Comparison of ENCODE assay signal across 17 cellular contexts in genomic region chr10:62715383-62715782, GRCh38.
DNase-seq lines count a peak whose midpoint lies in the region; ATAC-seq, FAIRE-seq and TF ChIP-seq lines count a peak whose summit lies in the region.
"Had no signal": no experiment of that assay in that cellular context is flagged by ENCODE, and none has a peak within 500 bp of the region (broad histone marks: within the 10 kb centered on the region; RNA-seq: fewer than 3 reads in every experiment).

No MANE protein-coding gene starts in this region.

- H3K4me3 Mint-ChIP-seq in activated CD8-positive, alpha-beta T cell treated with anti-CD3 and anti-CD28 coated beads for 36 hours: no peak overlapping the region
- no peak overlapping the region for H3K4me3 Mint-ChIP-seq in activated CD8-positive, alpha-beta T cell treated with anti-CD3 and anti-CD28 coated beads, Interleukin-2, amount 10 ng/mL, durations not matched to agents 7 days and 5 days
- H3K4me3 Mint-ChIP-seq in MCF 10A (ENCODE audit: unreplicated experiment): no peak overlapping the region
- H3K4me3 Mint-ChIP-seq in astrocyte (ENCODE audit: unreplicated experiment): no peak overlapping the region
- no peak overlapping the region for H3K4me3 Mint-ChIP-seq in stimulated activated naive CD8-positive, alpha-beta T cell treated with anti-CD3 and anti-CD28 coated beads, Interleukin-15, amount 100 ng/mL, for 72 hours
- H3K4me3 Mint-ChIP-seq: CD8-positive, alpha-beta memory T cell; H9 had no signal

- H3K4me1 ChIP-seq in mammary epithelial cell (ENCODE audit: insufficient read depth, low read length) (no peaks in the 10 kb centered on the region), astrocyte (ENCODE audit: insufficient read depth, low read length) (no peaks in the 10 kb centered on the region)
- H3K4me1 ChIP-seq: BLaER1 had no signal

- H3K4me1 Mint-ChIP-seq in activated CD8-positive, alpha-beta T cell treated with anti-CD3 and anti-CD28 coated beads for 36 hours (ENCODE audit: low read depth): peaks cover 7% of the 10 kb centered on the region
- H3K4me1 Mint-ChIP-seq in activated CD8-positive, alpha-beta T cell treated with anti-CD3 and anti-CD28 coated beads, Interleukin-2, amount 10 ng/mL, durations not matched to agents 7 days and 5 days (ENCODE audit: low read depth): no peaks in the 10 kb centered on the region
- H3K4me1 Mint-ChIP-seq in MCF 10A (ENCODE audit: insufficient read depth, unreplicated experiment) (no peaks in the 10 kb centered on the region), astrocyte (ENCODE audit: low read depth, unreplicated experiment) (no peaks in the 10 kb centered on the region)
- H3K4me1 Mint-ChIP-seq in stimulated activated naive CD8-positive, alpha-beta T cell treated with anti-CD3 and anti-CD28 coated beads, Interleukin-15, amount 100 ng/mL, for 72 hours: peaks cover 12% of the 10 kb centered on the region
- H3K4me1 Mint-ChIP-seq: H9 had no signal

- ATAC-seq in activated CD8-positive, alpha-beta T cell treated with anti-CD3 and anti-CD28 coated beads for 36 hours: peak; percentile 56
- no peak for ATAC-seq in activated CD8-positive, alpha-beta T cell treated with anti-CD3 and anti-CD28 coated beads, Interleukin-2, amount 10 ng/mL, durations not matched to agents 7 days and 5 days
- ATAC-seq in stimulated activated naive CD8-positive, alpha-beta T cell treated with anti-CD3 and anti-CD28 coated beads, Interleukin-15, amount 100 ng/mL, for 72 hours: peak; percentile 63
- no peak for ATAC-seq in HG03175 (IDR thresholded peaks at IDR 0.05; ENCODE audit: unreplicated experiment)

- no TSS peak for BruUV-seq in mammary epithelial cell (replicated peaks; lab: Mats Ljungman, UMichigan)
- BruUV-seq in MCF 10A (replicated peaks; lab: Mats Ljungman, UMichigan): no TSS peak

- H3K36me3 ChIP-seq in mammary epithelial cell (ENCODE audit: insufficient read depth, low read length) (no peaks in the 10 kb centered on the region), astrocyte (ENCODE audit: insufficient read depth, low read length) (no peaks in the 10 kb centered on the region)
- H3K36me3 ChIP-seq: BLaER1 had no signal

- no peak overlapping the region for H3K27ac Mint-ChIP-seq in activated CD8-positive, alpha-beta T cell treated with anti-CD3 and anti-CD28 coated beads for 36 hours
- H3K27ac Mint-ChIP-seq in activated CD8-positive, alpha-beta T cell treated with anti-CD3 and anti-CD28 coated beads, Interleukin-2, amount 10 ng/mL, durations not matched to agents 7 days and 5 days: no peak overlapping the region
- H3K27ac Mint-ChIP-seq in MCF 10A (ENCODE audit: low read depth, unreplicated experiment): no peak overlapping the region
- no peak overlapping the region for H3K27ac Mint-ChIP-seq in astrocyte (ENCODE audit: unreplicated experiment)
- no peak overlapping the region for H3K27ac Mint-ChIP-seq in stimulated activated naive CD8-positive, alpha-beta T cell treated with anti-CD3 and anti-CD28 coated beads, Interleukin-15, amount 100 ng/mL, for 72 hours
- H3K27ac Mint-ChIP-seq: CD8-positive, alpha-beta memory T cell; H9 had no signal

- H3K27ac ChIP-seq in mammary epithelial cell (ENCODE audit: insufficient read depth, low read depth, low read length): no peak overlapping the region
- no peak overlapping the region for H3K27ac ChIP-seq in astrocyte (ENCODE audit: low read depth, low read length)
- H3K27ac ChIP-seq: BLaER1 had no signal

- POLR2A ChIA-PET in activated CD8-positive, alpha-beta T cell treated with anti-CD3 and anti-CD28 coated beads for 36 hours (lab: Charles Lee): no interaction called here
- POLR2A ChIA-PET in activated CD8-positive, alpha-beta T cell treated with anti-CD3 and anti-CD28 coated beads, Interleukin-2, amount 10 ng/mL, durations not matched to agents 7 days and 5 days (lab: Charles Lee): no interaction called here
- POLR2A ChIA-PET in MCF 10A (lab: Yijun Ruan, JAX): no interaction called here

- DNase-seq in activated CD8-positive, alpha-beta T cell treated with anti-CD3 and anti-CD28 coated beads for 36 hours: no peak
- DNase-seq in activated CD8-positive, alpha-beta T cell treated with anti-CD3 and anti-CD28 coated beads, Interleukin-2, amount 10 ng/mL, durations not matched to agents 7 days and 5 days: no peak
- DNase-seq in mammary epithelial cell (peak; percentile 24), MCF 10A (ENCODE audit: unreplicated experiment) (no peak), astrocyte (ENCODE audit: low read depth) (peak; percentile 58), NK-92 (lab: John Stamatoyannopoulos, UW; ENCODE audit: unreplicated experiment) (no peak)
- DNase-seq in stimulated activated naive CD8-positive, alpha-beta T cell treated with anti-CD3 and anti-CD28 coated beads, Interleukin-15, amount 100 ng/mL, for 72 hours: no peak
- DNase-seq: 8988T; AML-193; Caco-2; CD8-positive, alpha-beta memory T cell; DND-41; GF-D8; GOT3; H9 had no signal

- H3K9me3 ChIP-seq in mammary epithelial cell (replicated peaks; ENCODE audit: insufficient read depth, low read length) (no peaks in the 10 kb centered on the region), astrocyte (ENCODE audit: insufficient read depth, low read depth, low read length) (no peaks in the 10 kb centered on the region)
- H3K9me3 ChIP-seq: Caco-2 had no signal

- dilution Hi-C loops in mammary epithelial cell (cut with HindIII; ENCODE audit: low sequenced_read_pairs): no loop called here

- FAIRE-seq in astrocyte (lab: Jason Lieb, UNC): no peak

- no peaks in the 10 kb centered on the region for H3K27me3 ChIP-seq in mammary epithelial cell (ENCODE audit: insufficient read depth, low read length)
- H3K27me3 ChIP-seq in astrocyte (ENCODE audit: insufficient read depth, low read length): peaks cover 4% of the 10 kb centered on the region
- H3K27me3 ChIP-seq: BLaER1 had no signal

- no peak for TF ChIP-seq CTCF in activated CD8-positive, alpha-beta T cell treated with anti-CD3 and anti-CD28 coated beads for 36 hours (IDR thresholded peaks at IDR 0.05)
- no peak for TF ChIP-seq CTCF in mammary epithelial cell (conservative IDR thresholded peaks at IDR 0.05 in 1 of 2, IDR thresholded peaks at IDR 0.05 in 1 of 2; ENCODE audit: extremely low read depth in 1 of 2, insufficient read depth in 1 of 2, low read depth in 1 of 2, low read length in 2 of 2)
- TF ChIP-seq CTCF in MCF 10A (IDR thresholded peaks at IDR 0.05; ENCODE audit: unreplicated experiment): no peak
- TF ChIP-seq CTCF in astrocyte (IDR thresholded peaks at IDR 0.05; ENCODE audit: insufficient read depth, low read depth, low read length): no peak

- H3K4me3 ChIP-seq in mammary epithelial cell (replicated peaks in 1 of 3; ENCODE audit: insufficient read depth in 1 of 3, low read depth in 2 of 3, low read length in 3 of 3): no peak overlapping the region
- H3K4me3 ChIP-seq in astrocyte (ENCODE audit: insufficient read depth, low read depth, low read length): no peak overlapping the region
- H3K4me3 ChIP-seq: BLaER1 had no signal

- no peaks in the 10 kb centered on the region for H3K27me3 Mint-ChIP-seq in activated CD8-positive, alpha-beta T cell treated with anti-CD3 and anti-CD28 coated beads for 36 hours
- peaks cover 4% of the 10 kb centered on the region for H3K27me3 Mint-ChIP-seq in activated CD8-positive, alpha-beta T cell treated with anti-CD3 and anti-CD28 coated beads, Interleukin-2, amount 10 ng/mL, durations not matched to agents 7 days and 5 days (ENCODE audit: low read depth)
- H3K27me3 Mint-ChIP-seq in MCF 10A (ENCODE audit: insufficient read depth, unreplicated experiment) (no peaks in the 10 kb centered on the region), astrocyte (ENCODE audit: low read depth, unreplicated experiment) (no peaks in the 10 kb centered on the region)
- no peaks in the 10 kb centered on the region for H3K27me3 Mint-ChIP-seq in stimulated activated naive CD8-positive, alpha-beta T cell treated with anti-CD3 and anti-CD28 coated beads, Interleukin-15, amount 100 ng/mL, for 72 hours
- H3K27me3 Mint-ChIP-seq: CD8-positive, alpha-beta memory T cell had no signal

- CTCF ChIA-PET in activated CD8-positive, alpha-beta T cell treated with anti-CD3 and anti-CD28 coated beads for 36 hours (lab: Charles Lee): no interaction called here
- CTCF ChIA-PET in activated CD8-positive, alpha-beta T cell treated with anti-CD3 and anti-CD28 coated beads, Interleukin-2, amount 10 ng/mL, durations not matched to agents 7 days and 5 days (lab: Charles Lee): no interaction called here
- CTCF ChIA-PET in mammary epithelial cell (lab: Charles Lee; ENCODE audit: low non-redundant PET): no interaction called here
- CTCF ChIA-PET in MCF 10A (lab: Yijun Ruan, JAX): interaction anchor here (0.9 kb wide), 1 partner anchor 278 kb away, joined by 3 read pairs; no protein-coding TSS in a partner anchor

- no peaks in the 10 kb centered on the region for H3K36me3 Mint-ChIP-seq in activated CD8-positive, alpha-beta T cell treated with anti-CD3 and anti-CD28 coated beads for 36 hours (ENCODE audit: low read depth)
- H3K36me3 Mint-ChIP-seq in activated CD8-positive, alpha-beta T cell treated with anti-CD3 and anti-CD28 coated beads, Interleukin-2, amount 10 ng/mL, durations not matched to agents 7 days and 5 days (ENCODE audit: low read depth): no peaks in the 10 kb centered on the region
- H3K36me3 Mint-ChIP-seq in MCF 10A (ENCODE audit: insufficient read depth, unreplicated experiment) (no peaks in the 10 kb centered on the region), astrocyte (ENCODE audit: low read depth, unreplicated experiment) (no peaks in the 10 kb centered on the region)
- H3K36me3 Mint-ChIP-seq: CD8-positive, alpha-beta memory T cell had no signal

- no peaks in the 10 kb centered on the region for H3K79me2 ChIP-seq in mammary epithelial cell (ENCODE audit: insufficient read depth, low read length)
- no peaks in the 10 kb centered on the region for H3K79me2 ChIP-seq in astrocyte (ENCODE audit: insufficient read depth, low read length)

- intact Hi-C loops in activated CD8-positive, alpha-beta T cell treated with anti-CD3 and anti-CD28 coated beads for 36 hours (cut with micrococcal nuclease): no loop called here
- intact Hi-C loops in mammary epithelial cell (cut with micrococcal nuclease): no loop called here
- intact Hi-C loops in MCF 10A (cut with micrococcal nuclease): no loop called here

- H2AFZ ChIP-seq in mammary epithelial cell (ENCODE audit: low read depth, low read length) (no peak overlapping the region), astrocyte (ENCODE audit: low read depth, low read length) (no peak overlapping the region)

- H3K9ac ChIP-seq in mammary epithelial cell (ENCODE audit: insufficient read depth, low read length) (no peak overlapping the region), astrocyte (ENCODE audit: low read length) (no peak overlapping the region)
- H3K9ac ChIP-seq: BLaER1 had no signal

- H3K4me2 ChIP-seq in mammary epithelial cell (ENCODE audit: insufficient read depth, low read depth, low read length): no peak overlapping the region
- H3K4me2 ChIP-seq in astrocyte (ENCODE audit: low read length): no peak overlapping the region
- H3K4me2 ChIP-seq: BLaER1 had no signal

- in situ Hi-C loops in mammary epithelial cell (cut with MboI; ENCODE audit: low sequenced_read_pairs in 2 of 2): no loop called here

- peaks cover 5% of the 10 kb centered on the region for H3K9me3 Mint-ChIP-seq in activated CD8-positive, alpha-beta T cell treated with anti-CD3 and anti-CD28 coated beads for 36 hours
- peaks cover 5% of the 10 kb centered on the region for H3K9me3 Mint-ChIP-seq in activated CD8-positive, alpha-beta T cell treated with anti-CD3 and anti-CD28 coated beads, Interleukin-2, amount 10 ng/mL, durations not matched to agents 7 days and 5 days (ENCODE audit: insufficient read depth)
- H3K9me3 Mint-ChIP-seq in MCF 10A (ENCODE audit: unreplicated experiment): peaks cover 10% of the 10 kb centered on the region
- no peaks in the 10 kb centered on the region for H3K9me3 Mint-ChIP-seq in astrocyte (ENCODE audit: unreplicated experiment)
- H3K9me3 Mint-ChIP-seq in stimulated activated naive CD8-positive, alpha-beta T cell treated with anti-CD3 and anti-CD28 coated beads, Interleukin-15, amount 100 ng/mL, for 72 hours: peaks cover 10 to 16% of the 10 kb centered on the region in 2 donors
- H3K9me3 Mint-ChIP-seq: CD8-positive, alpha-beta memory T cell; H9 had no signal

- no peaks in the 10 kb centered on the region for H4K20me1 ChIP-seq in mammary epithelial cell (ENCODE audit: insufficient read depth, low read length)
- H4K20me1 ChIP-seq in astrocyte (ENCODE audit: insufficient read depth, low read length): no peaks in the 10 kb centered on the region
- H4K20me1 ChIP-seq: BLaER1 had no signal

Comparison
In these comparisons a context has a peak if more than half of its experiments do, and no peak if none do; other contexts are left out.
1. ATAC-seq: peak in activated CD8-positive, alpha-beta T cell treated with anti-CD3 and anti-CD28 coated beads for 36 hours (single experiment) and stimulated activated naive CD8-positive, alpha-beta T cell treated with anti-CD3 and anti-CD28 coated beads, Interleukin-15, amount 100 ng/mL, for 72 hours (single experiment); none in activated CD8-positive, alpha-beta T cell treated with anti-CD3 and anti-CD28 coated beads, Interleukin-2, amount 10 ng/mL, durations not matched to agents 7 days and 5 days (single experiment) and HG03175 (single experiment).
2. DNase-seq: peak in mammary epithelial cell (single experiment) and astrocyte (single experiment); none in activated CD8-positive, alpha-beta T cell treated with anti-CD3 and anti-CD28 coated beads for 36 hours (single experiment), activated CD8-positive, alpha-beta T cell treated with anti-CD3 and anti-CD28 coated beads, Interleukin-2, amount 10 ng/mL, durations not matched to agents 7 days and 5 days (single experiment), MCF 10A (single experiment), stimulated activated naive CD8-positive, alpha-beta T cell treated with anti-CD3 and anti-CD28 coated beads, Interleukin-15, amount 100 ng/mL, for 72 hours (0 of 2) and NK-92 (single experiment).